Comparison of ENCODE assay signal across 1 cellular context in the genomic region with DNA sequence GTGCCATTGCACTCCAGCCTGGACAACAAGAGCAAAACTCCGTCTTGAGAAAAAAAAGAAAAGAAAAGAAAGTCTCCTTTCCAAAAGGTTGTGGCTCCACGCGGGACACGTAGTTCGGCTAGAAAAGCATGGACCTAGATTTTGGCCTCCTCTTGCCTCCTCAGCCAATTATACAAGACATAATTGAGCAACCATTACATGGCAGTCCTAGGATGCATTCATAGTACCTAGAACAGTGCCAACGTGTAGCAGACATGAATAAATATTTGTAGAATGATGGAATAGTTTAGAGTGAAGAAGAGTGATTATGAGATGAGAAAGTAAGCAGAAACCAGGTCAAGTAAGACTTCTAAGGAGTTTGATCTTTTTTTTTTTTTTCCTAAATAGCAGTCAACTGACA.
TF ChIP-seq lines count a peak whose summit lies in the region.

No MANE protein-coding gene starts in this region.

TF ChIP-seq in SK-N-SH treated with all-trans-retinoic acid at 6 μM for 48 hours, 23 proteins besides CTCF, POLR2A, EP300 and RAD21 (continued from another document):
- TF ChIP-seq, protein P1, sequence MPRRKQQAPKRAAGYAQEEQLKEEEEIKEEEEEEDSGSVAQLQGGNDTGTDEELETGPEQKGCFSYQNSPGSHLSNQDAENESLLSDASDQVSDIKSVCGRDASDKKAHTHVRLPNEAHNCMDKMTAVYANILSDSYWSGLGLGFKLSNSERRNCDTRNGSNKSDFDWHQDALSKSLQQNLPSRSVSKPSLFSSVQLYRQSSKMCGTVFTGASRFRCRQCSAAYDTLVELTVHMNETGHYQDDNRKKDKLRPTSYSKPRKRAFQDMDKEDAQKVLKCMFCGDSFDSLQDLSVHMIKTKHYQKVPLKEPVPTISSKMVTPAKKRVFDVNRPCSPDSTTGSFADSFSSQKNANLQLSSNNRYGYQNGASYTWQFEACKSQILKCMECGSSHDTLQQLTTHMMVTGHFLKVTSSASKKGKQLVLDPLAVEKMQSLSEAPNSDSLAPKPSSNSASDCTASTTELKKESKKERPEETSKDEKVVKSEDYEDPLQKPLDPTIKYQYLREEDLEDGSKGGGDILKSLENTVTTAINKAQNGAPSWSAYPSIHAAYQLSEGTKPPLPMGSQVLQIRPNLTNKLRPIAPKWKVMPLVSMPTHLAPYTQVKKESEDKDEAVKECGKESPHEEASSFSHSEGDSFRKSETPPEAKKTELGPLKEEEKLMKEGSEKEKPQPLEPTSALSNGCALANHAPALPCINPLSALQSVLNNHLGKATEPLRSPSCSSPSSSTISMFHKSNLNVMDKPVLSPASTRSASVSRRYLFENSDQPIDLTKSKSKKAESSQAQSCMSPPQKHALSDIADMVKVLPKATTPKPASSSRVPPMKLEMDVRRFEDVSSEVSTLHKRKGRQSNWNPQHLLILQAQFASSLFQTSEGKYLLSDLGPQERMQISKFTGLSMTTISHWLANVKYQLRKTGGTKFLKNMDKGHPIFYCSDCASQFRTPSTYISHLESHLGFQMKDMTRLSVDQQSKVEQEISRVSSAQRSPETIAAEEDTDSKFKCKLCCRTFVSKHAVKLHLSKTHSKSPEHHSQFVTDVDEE (CRISPR knock-in tag; IDR thresholded peaks at IDR 0.05), result no peak
- TF ChIP-seq GLIS3 (CRISPR knock-in tag; IDR thresholded peaks at IDR 0.05) (no peak), OSR1 (CRISPR knock-in tag; IDR thresholded peaks at IDR 0.05) (no peak), ISL1 (CRISPR knock-in tag; IDR thresholded peaks at IDR 0.05) (no peak), TOX (CRISPR knock-in tag; IDR thresholded peaks at IDR 0.05; ENCODE audit: borderline replicate concordance) (no peak), ZC3H10 (CRISPR knock-in tag; IDR thresholded peaks at IDR 0.05) (no peak)
- TF ChIP-seq, protein P2, sequence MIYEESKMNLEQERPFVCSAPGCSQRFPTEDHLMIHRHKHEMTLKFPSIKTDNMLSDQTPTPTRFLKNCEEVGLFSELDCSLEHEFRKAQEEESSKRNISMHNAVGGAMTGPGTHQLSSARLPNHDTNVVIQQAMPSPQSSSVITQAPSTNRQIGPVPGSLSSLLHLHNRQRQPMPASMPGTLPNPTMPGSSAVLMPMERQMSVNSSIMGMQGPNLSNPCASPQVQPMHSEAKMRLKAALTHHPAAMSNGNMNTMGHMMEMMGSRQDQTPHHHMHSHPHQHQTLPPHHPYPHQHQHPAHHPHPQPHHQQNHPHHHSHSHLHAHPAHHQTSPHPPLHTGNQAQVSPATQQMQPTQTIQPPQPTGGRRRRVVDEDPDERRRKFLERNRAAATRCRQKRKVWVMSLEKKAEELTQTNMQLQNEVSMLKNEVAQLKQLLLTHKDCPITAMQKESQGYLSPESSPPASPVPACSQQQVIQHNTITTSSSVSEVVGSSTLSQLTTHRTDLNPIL (CRISPR knock-in tag; IDR thresholded peaks at IDR 0.05; ENCODE audit: low read depth), result no peak
- TF ChIP-seq, protein P3, sequence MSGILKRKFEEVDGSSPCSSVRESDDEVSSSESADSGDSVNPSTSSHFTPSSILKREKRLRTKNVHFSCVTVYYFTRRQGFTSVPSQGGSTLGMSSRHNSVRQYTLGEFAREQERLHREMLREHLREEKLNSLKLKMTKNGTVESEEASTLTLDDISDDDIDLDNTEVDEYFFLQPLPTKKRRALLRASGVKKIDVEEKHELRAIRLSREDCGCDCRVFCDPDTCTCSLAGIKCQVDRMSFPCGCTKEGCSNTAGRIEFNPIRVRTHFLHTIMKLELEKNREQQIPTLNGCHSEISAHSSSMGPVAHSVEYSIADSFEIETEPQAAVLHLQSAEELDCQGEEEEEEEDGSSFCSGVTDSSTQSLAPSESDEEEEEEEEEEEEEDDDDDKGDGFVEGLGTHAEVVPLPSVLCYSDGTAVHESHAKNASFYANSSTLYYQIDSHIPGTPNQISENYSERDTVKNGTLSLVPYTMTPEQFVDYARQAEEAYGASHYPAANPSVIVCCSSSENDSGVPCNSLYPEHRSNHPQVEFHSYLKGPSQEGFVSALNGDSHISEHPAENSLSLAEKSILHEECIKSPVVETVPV (CRISPR knock-in tag; IDR thresholded peaks at IDR 0.05), result no peak
TF ChIP-seq in SK-N-SH treated with all-trans-retinoic acid at 6 μM for 48 hours: peak in this region for 0.
